Comparison of ENCODE assay signal across 8 cellular contexts in the genomic region with DNA sequence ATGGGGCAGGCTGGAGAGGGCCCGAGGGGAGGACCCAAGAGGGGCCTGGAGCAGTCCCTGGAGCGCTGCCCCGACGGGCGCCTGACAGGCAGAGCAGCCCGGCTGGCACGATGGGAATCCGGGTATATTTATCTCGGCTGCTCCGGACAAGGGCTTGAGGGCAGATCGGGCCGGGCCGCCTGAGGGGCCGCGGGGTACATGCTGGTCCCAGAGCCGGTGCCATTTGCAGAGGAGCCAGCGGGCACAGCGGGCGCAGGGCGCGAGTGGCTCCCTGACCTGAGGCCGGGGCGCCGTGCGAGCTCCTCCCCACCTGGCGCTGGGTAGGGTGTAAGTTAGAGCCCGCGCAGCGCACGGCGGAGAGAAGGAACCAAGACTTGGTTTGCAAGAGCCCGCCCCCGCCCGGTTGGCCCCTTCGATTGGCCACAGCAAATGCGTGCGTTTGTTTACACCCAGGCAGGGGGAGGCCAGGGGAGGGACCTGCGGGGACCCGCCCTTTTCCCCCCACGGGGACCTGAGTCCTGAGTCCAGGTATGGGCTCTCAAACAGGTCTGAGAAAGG. TPM values are rescaled to one million over a fixed set of nuclear protein-coding genes. Genes with fewer than 3 reads are reported as not detected.
A peak's percentile ranks its signal among the peaks of the same experiment; 100 is the strongest.
DNase-seq lines count a peak whose midpoint lies in the region; ATAC-seq and TF ChIP-seq lines count a peak whose summit lies in the region.

No MANE protein-coding gene starts in this region.

- H3K27me3 ChIP-seq in CD4-positive, alpha-beta T cell (ENCODE audit: control insufficient read depth, insufficient read depth, low read length): peaks cover 63% of the 10 kb centered on the region
- H3K27me3 ChIP-seq in vagina: peaks cover 9% of the 10 kb centered on the region

- no peaks in the 10 kb centered on the region for H3K36me3 ChIP-seq in vagina

- H3K4me3 ChIP-seq in vagina: peak overlapping the region; percentile 30 to 40

- peaks cover 17% of the 10 kb centered on the region for H3K4me1 ChIP-seq in vagina

- in situ Hi-C loops in ACHN (cut with HindIII; ENCODE audit: low pct_ligation_motif_present, low pct_unique_long_range_greater_than_20kb, low sequenced_read_pairs): no loop called here

- H3K27ac ChIP-seq in CD4-positive, alpha-beta T cell (ENCODE audit: low read depth, low read length): no peak overlapping the region
- no peak overlapping the region for H3K27ac ChIP-seq in vagina

- no peak for TF ChIP-seq CTCF in CD4-positive, alpha-beta T cell (IDR thresholded peaks at IDR 0.05)
- TF ChIP-seq CTCF in chondrocyte (IDR thresholded peaks at IDR 0.05) (no peak), mesothelial cell of epicardium (IDR thresholded peaks at IDR 0.05; ENCODE audit: unreplicated experiment) (no peak), vagina (IDR thresholded peaks at IDR 0.05) (no peak)

- intact Hi-C loops in CD4-positive, alpha-beta T cell (cut with DNase I, micrococcal nuclease): no loop called here
- intact Hi-C loops in vagina (cut with DNase I): no loop called here

- H3K4me1 Mint-ChIP-seq in CD4-positive, alpha-beta T cell (ENCODE audit: low read depth): no peaks in the 10 kb centered on the region
- H3K4me1 Mint-ChIP-seq in chondrocyte (ENCODE audit: low read depth) (peaks cover 10% of the 10 kb centered on the region), mesothelial cell of epicardium (peaks cover 1% of the 10 kb centered on the region)

- POLR2A ChIA-PET in CD4-positive, alpha-beta T cell (lab: Charles Lee): interaction anchor here (1.0 kb wide), 1 partner anchor 11 kb away, joined by 4 read pairs; no protein-coding TSS in a partner anchor

- no peaks in the 10 kb centered on the region for H3K36me3 Mint-ChIP-seq in CD4-positive, alpha-beta T cell (ENCODE audit: low read depth)
- H3K36me3 Mint-ChIP-seq in chondrocyte (ENCODE audit: low read depth) (no peaks in the 10 kb centered on the region), mesothelial cell of epicardium (no peaks in the 10 kb centered on the region)

- peak in 5 of 10 experiments; percentile 19 to 48 (median 32) for DNase-seq in CD4-positive, alpha-beta T cell
- DNase-seq in NOMO-1 treated with DMSO at 0.1 percent for 48 hours (lab: John Stamatoyannopoulos, UW; ENCODE audit: unreplicated experiment) (peak; percentile 20), chondrocyte (ENCODE audit: low spot score) (no peak), mesothelial cell of epicardium (ENCODE audit: low spot score in 2 of 2, unreplicated experiment in 2 of 2) (no peak), vagina (ENCODE audit: extremely low spot score in 2 of 2) (no peak), SW480 (ENCODE audit: low spot score) (no peak), NCI-H2107 treated with DMSO at 0.1 percent for 48 hours (lab: John Stamatoyannopoulos, UW; ENCODE audit: unreplicated experiment) (no peak), ACHN (no peak)

- no peak overlapping the region for H3K27ac Mint-ChIP-seq in CD4-positive, alpha-beta T cell
- H3K27ac Mint-ChIP-seq in chondrocyte (ENCODE audit: unreplicated experiment) (no peak overlapping the region), mesothelial cell of epicardium (no peak overlapping the region)

- no peaks in the 10 kb centered on the region for H3K9me3 ChIP-seq in CD4-positive, alpha-beta T cell (ENCODE audit: control insufficient read depth, low read length)
- H3K9me3 ChIP-seq in vagina: no peaks in the 10 kb centered on the region

- H3K9me3 Mint-ChIP-seq in CD4-positive, alpha-beta T cell: no peaks in the 10 kb centered on the region
- H3K9me3 Mint-ChIP-seq in chondrocyte (ENCODE audit: low read depth) (no peaks in the 10 kb centered on the region), mesothelial cell of epicardium (no peaks in the 10 kb centered on the region)

- TF ChIP-seq POLR2A in vagina (IDR thresholded peaks at IDR 0.05): no peak

- H3K27me3 Mint-ChIP-seq in CD4-positive, alpha-beta T cell: peaks cover 52% of the 10 kb centered on the region
- peaks cover 15% of the 10 kb centered on the region for H3K27me3 Mint-ChIP-seq in chondrocyte (ENCODE audit: low read depth)
- H3K27me3 Mint-ChIP-seq in mesothelial cell of epicardium (ENCODE audit: low read depth): peaks cover 41% of the 10 kb centered on the region

- no peak overlapping the region for H3K4me3 Mint-ChIP-seq in CD4-positive, alpha-beta T cell
- H3K4me3 Mint-ChIP-seq in chondrocyte (ENCODE audit: unreplicated experiment) (peak overlapping the region; percentile 61), mesothelial cell of epicardium (peak overlapping the region; percentile 63)

- CTCF ChIA-PET in CD4-positive, alpha-beta T cell (lab: Charles Lee): interaction anchor here (1.7 kb wide), 1 partner anchor 11 kb away, joined by 5 read pairs; no protein-coding TSS in a partner anchor

- ATAC-seq in CD4-positive, alpha-beta T cell (ENCODE audit: poor library complexity): peak; percentile 64

RNA-seq across cellular contexts. Expression of a gene that starts 0.7 kb away (rescaled TPM):
- total RNA-seq in CD4-positive, alpha-beta T cell: 1 to 10 TPM; 1.0 to 1.1 TPM
- total RNA-seq in chondrocyte: 1.00 to 1.9 TPM (median 1.2 TPM) in 3 replicates
- total RNA-seq in mesothelial cell of epicardium: 0.84 to 2.5 TPM (median 1.8 TPM) in 3 replicates
- 2.0 TPM for total RNA-seq in vagina

RNA-seq across cellular contexts. Expression of a gene that starts 14.4 kb away (rescaled TPM):
- total RNA-seq in CD4-positive, alpha-beta T cell: under 1 TPM; 0.11 to 0.28 TPM
- total RNA-seq in chondrocyte (not detected in 3 replicates), mesothelial cell of epicardium (0.27 to 0.98 TPM (median 0.55 TPM) in 3 replicates), vagina (not detected)

RNA-seq across cellular contexts. Expression of a gene that starts 30.2 kb away (rescaled TPM):
- total RNA-seq in CD4-positive, alpha-beta T cell: 100 to 1,000 TPM; 204 to 217 TPM
- total RNA-seq in chondrocyte (388 to 444 TPM (median 443 TPM) in 3 replicates), mesothelial cell of epicardium (155 to 159 TPM (median 156 TPM) in 3 replicates), vagina (244 TPM)

RNA-seq across cellular contexts. Expression of a gene that starts 50.7 kb away (rescaled TPM):
- 1 to 10 TPM in 1 of 2 experiments, under 1 TPM in 1; 0.22 to 1.1 TPM for total RNA-seq in CD4-positive, alpha-beta T cell
- total RNA-seq in chondrocyte: 18.7 to 37.5 TPM (median 36.7 TPM) in 3 replicates
- total RNA-seq in mesothelial cell of epicardium: 94.5 to 101 TPM (median 99.1 TPM) in 3 replicates
- 78.1 TPM for total RNA-seq in vagina
